Comparison of ENCODE assay signal across 13 cellular contexts in genomic region chr14:24705840-24706239, GRCh38.
DNase-seq lines count a peak whose midpoint lies in the region; ATAC-seq and TF ChIP-seq lines count a peak whose summit lies in the region.
"Had no signal": no experiment of that assay in that cellular context is flagged by ENCODE, and none has a peak within 500 bp of the region (broad histone marks: within the 10 kb centered on the region; RNA-seq: fewer than 3 reads in every experiment).

No MANE protein-coding gene starts in this region.

- no peaks in the 10 kb centered on the region for H3K27me3 ChIP-seq in Karpas-422 (ENCODE audit: low read length)
- H3K27me3 ChIP-seq in body of pancreas, result no peaks in the 10 kb centered on the region
- H3K27me3 ChIP-seq in CD4-positive, alpha-beta memory T cell (ENCODE audit: insufficient read depth, low read length), result no peaks in the 10 kb centered on the region

- no peak overlapping the region for H2AFZ ChIP-seq in Karpas-422 (ENCODE audit: low read length)

- H4K20me1 ChIP-seq in Karpas-422 (ENCODE audit: insufficient read depth, low read depth, low read length), result no peaks in the 10 kb centered on the region

- no peaks in the 10 kb centered on the region for H3K79me2 ChIP-seq in Karpas-422 (ENCODE audit: low read length)

- H3K4me1 Mint-ChIP-seq in CD4-positive, alpha-beta memory T cell, result no peaks in the 10 kb centered on the region
- H3K4me1 Mint-ChIP-seq: neural crest cell had no signal

- DNase-seq in CD1c-positive myeloid dendritic cell (ENCODE audit: extremely low spot score) (peak; percentile 79), Karpas-422 (peak; percentile 59), body of pancreas (no peak), ureter (ENCODE audit: low spot score) (no peak), posterior vena cava (ENCODE audit: low spot score) (no peak)
- no peak for DNase-seq in CD4-positive, alpha-beta memory T cell
- DNase-seq: activated naive CD4-positive, alpha-beta T cell; dermis blood vessel endothelial cell; IMR-90; NCI-H510A treated with DMSO at 0.1 percent for 48 hours had no signal

- TF ChIP-seq CTCF in body of pancreas (IDR thresholded peaks at IDR 0.05), result no peak

- no peak overlapping the region for H3K4me3 Mint-ChIP-seq in CD4-positive, alpha-beta memory T cell
- H3K4me3 Mint-ChIP-seq: neural crest cell had no signal

- H3K36me3 Mint-ChIP-seq in CD4-positive, alpha-beta memory T cell, result no peaks in the 10 kb centered on the region

- H3K27ac ChIP-seq in Karpas-422 (ENCODE audit: low read length) (no peak overlapping the region), body of pancreas (no peak overlapping the region)
- H3K27ac ChIP-seq in CD4-positive, alpha-beta memory T cell (ENCODE audit: low read depth, low read length), result no peak overlapping the region

- H3K27me3 Mint-ChIP-seq in CD4-positive, alpha-beta memory T cell, result peaks cover 0 to 3% of the 10 kb centered on the region in 2 donors

- H3K4me2 ChIP-seq in Karpas-422 (ENCODE audit: low read depth, low read length, poor library complexity, severe bottlenecking), result no peak overlapping the region

- H3K4me3 ChIP-seq in Karpas-422 (ENCODE audit: low read length), result no peak overlapping the region
- H3K4me3 ChIP-seq in body of pancreas, result no peak overlapping the region
- no peak overlapping the region for H3K4me3 ChIP-seq in CD4-positive, alpha-beta memory T cell (ENCODE audit: low read length in 2 of 2)

- H3K27ac Mint-ChIP-seq in CD4-positive, alpha-beta memory T cell, result no peak overlapping the region

- no peaks in the 10 kb centered on the region for H3K9me3 ChIP-seq in Karpas-422 (ENCODE audit: low read length)
- no peaks in the 10 kb centered on the region for H3K9me3 ChIP-seq in body of pancreas
- no peaks in the 10 kb centered on the region for H3K9me3 ChIP-seq in CD4-positive, alpha-beta memory T cell (ENCODE audit: control insufficient read depth in 1 of 2, low read length in 2 of 2)

- H3K4me1 ChIP-seq in Karpas-422 (ENCODE audit: low read length) (peaks cover 8% of the 10 kb centered on the region), body of pancreas (no peaks in the 10 kb centered on the region)
- peaks cover 4% of the 10 kb centered on the region for H3K4me1 ChIP-seq in CD4-positive, alpha-beta memory T cell (ENCODE audit: insufficient read depth, low read length)

- WGBS in body of pancreas, 2 donors, result 62 to 75% methylated on average over 4 of the region's 4 CpGs

- ATAC-seq in GM19351 (IDR thresholded peaks at IDR 0.05; ENCODE audit: unreplicated experiment) (peak; percentile 86), HG02884 (IDR thresholded peaks at IDR 0.05; ENCODE audit: unreplicated experiment) (peak; percentile 95), body of pancreas (no peak)

- CTCF ChIA-PET in CD4-positive, alpha-beta memory T cell (lab: Charles Lee; ENCODE audit: partially characterized antibody), result interaction anchor here (1.0 kb wide), 1 partner anchor 10 kb away, joined by 3 read pairs; no protein-coding TSS in a partner anchor

- no peak overlapping the region for H3K9ac ChIP-seq in Karpas-422 (ENCODE audit: low read length)

- intact Hi-C loops in body of pancreas (cut with DNase I) (no loop called here), posterior vena cava (cut with DNase I) (no loop called here)
- intact Hi-C loops in CD4-positive, alpha-beta memory T cell (cut with micrococcal nuclease), result no loop called here

- no peak for TF ChIP-seq POLR2A in body of pancreas (IDR thresholded peaks at IDR 0.05)

- H3K36me3 ChIP-seq in Karpas-422 (ENCODE audit: insufficient read depth, low read length) (no peaks in the 10 kb centered on the region), body of pancreas (replicated peaks in 1 of 2; ENCODE audit: insufficient read depth in 1 of 2, low read depth in 2 of 2) (no peaks in the 10 kb centered on the region)
- H3K36me3 ChIP-seq in CD4-positive, alpha-beta memory T cell (ENCODE audit: insufficient read depth, low read length), result no peaks in the 10 kb centered on the region

- H3K9me3 Mint-ChIP-seq in CD4-positive, alpha-beta memory T cell, result no peaks in the 10 kb centered on the region

- peaks cover 4% of the 10 kb centered on the region; the same call in 1 of the 2 replicates for H3K9me2 ChIP-seq in Karpas-422 (replicated peaks; ENCODE audit: insufficient read depth, low read length)

- POLR2A ChIA-PET in CD4-positive, alpha-beta memory T cell (lab: Charles Lee; ENCODE audit: partially characterized antibody), result no interaction called here

Comparison
In these comparisons a context has a peak if more than half of its experiments do, and no peak if none do; other contexts are left out.
1. DNase-seq: peak in CD1c-positive myeloid dendritic cell (single experiment) and Karpas-422 (single experiment); none in body of pancreas (0 of 4), ureter (single experiment), posterior vena cava (single experiment) and CD4-positive, alpha-beta memory T cell (0 of 5).